Comparison of ENCODE assay signal across 9 cellular contexts in genomic region chr6:118186676-118187567, GRCh38.
A peak's percentile ranks its signal among the peaks of the same experiment; 100 is the strongest.
DNase-seq lines count a peak whose midpoint lies in the region; ATAC-seq and TF ChIP-seq lines count a peak whose summit lies in the region.
"Had no signal": no experiment of that assay in that cellular context is flagged by ENCODE, and none has a peak within 500 bp of the region (broad histone marks: within the 10 kb centered on the region; RNA-seq: fewer than 3 reads in every experiment).

No MANE protein-coding gene starts in this region.

- H3K9ac ChIP-seq in SK-N-SH (no peak overlapping the region), OCI-LY3 (ENCODE audit: low read length) (no peak overlapping the region)

- ATAC-seq in SK-N-SH treated with all-trans-retinoic acid at 6 μM for 48 hours: no peak
- no peak for ATAC-seq in right lobe of liver
- ATAC-seq: K562 had no signal

- H4K20me1 ChIP-seq in SK-N-SH (ENCODE audit: insufficient read depth): no peaks in the 10 kb centered on the region
- H4K20me1 ChIP-seq in OCI-LY3 (ENCODE audit: insufficient read depth, low read length): no peaks in the 10 kb centered on the region

- POLR2A ChIA-PET in SK-N-SH (lab: Yijun Ruan, JAX): no interaction called here
- POLR2A ChIA-PET in HEK293 (lab: Yijun Ruan, JAX): no interaction called here

- WGBS in SK-N-SH (ENCODE audit: low lambda C conversion rate): 16% methylated on average over 1 of the region's 1 CpG
- WGBS in sigmoid colon, 2 donors: 21 to 68% methylated on average over 1 of the region's 1 CpG
- 31% methylated on average over 1 of the region's 1 CpG for WGBS in right lobe of liver (ENCODE audit: insufficient coverage, low coverage, low lambda C conversion rate, missing lambda C conversion rate)

- no peaks in the 10 kb centered on the region; the same call in 1 of the 2 replicates for H3K27me3 ChIP-seq in SK-N-SH (ENCODE audit: insufficient read depth)
- no peaks in the 10 kb centered on the region for H3K27me3 ChIP-seq in OCI-LY3 (ENCODE audit: low read depth, low read length)
- H3K27me3 ChIP-seq in sigmoid colon: no peaks in the 10 kb centered on the region
- no peaks in the 10 kb centered on the region for H3K27me3 ChIP-seq in right lobe of liver

- H2AFZ ChIP-seq in SK-N-SH (ENCODE audit: low read depth) (no peak overlapping the region), OCI-LY3 (ENCODE audit: low read depth, low read length) (no peak overlapping the region)

- TF ChIP-seq POLR2A in sigmoid colon (IDR thresholded peaks at IDR 0.05) (no peak), right lobe of liver (IDR thresholded peaks at IDR 0.05) (no peak)

- TF ChIP-seq CTCF in SK-N-SH (IDR thresholded peaks at IDR 0.05) (no peak), HEK293 (tag by site-specific recombination; IDR thresholded peaks at IDR 0.05) (no peak), OCI-LY3 (IDR thresholded peaks at IDR 0.05; ENCODE audit: low read depth, low read length) (no peak), sigmoid colon (IDR thresholded peaks at IDR 0.05) (no peak), right lobe of liver (IDR thresholded peaks at IDR 0.05) (no peak)

- intact Hi-C loops in sigmoid colon (cut with DNase I) (no loop called here), right lobe of liver (cut with DNase I) (no loop called here)

- H3K9me3 ChIP-seq in SK-N-SH: no peaks in the 10 kb centered on the region
- H3K9me3 ChIP-seq in HEK293 (ENCODE audit: control insufficient read depth, insufficient read depth, low read depth, low read length): no peaks in the 10 kb centered on the region
- H3K9me3 ChIP-seq in OCI-LY3 (ENCODE audit: insufficient read depth, low read length): no peaks in the 10 kb centered on the region
- no peaks in the 10 kb centered on the region for H3K9me3 ChIP-seq in sigmoid colon
- no peaks in the 10 kb centered on the region for H3K9me3 ChIP-seq in right lobe of liver

- TF ChIP-seq EP300 in SK-N-SH (IDR thresholded peaks at IDR 0.05; ENCODE audit: borderline replicate concordance in 1 of 2, low read depth in 1 of 2, low read length in 1 of 2): no peak
- no peak for TF ChIP-seq EP300 in sigmoid colon (IDR thresholded peaks at IDR 0.05)

- DNase-seq in SK-N-SH (no peak), sigmoid colon (no peak), HT-29 (ENCODE audit: low spot score) (no peak), NCI-H2196 (lab: John Stamatoyannopoulos, UW; ENCODE audit: unreplicated experiment) (no peak), right lobe of liver (no peak)

- H3K36me3 ChIP-seq in SK-N-SH (replicated peaks in 1 of 2; ENCODE audit: control insufficient read depth in 1 of 2, insufficient read depth in 2 of 2, low read length in 1 of 2): no peaks in the 10 kb centered on the region
- H3K36me3 ChIP-seq in HEK293 (ENCODE audit: control insufficient read depth in 2 of 2, insufficient read depth in 1 of 2, low read length in 2 of 2): no peaks in the 10 kb centered on the region
- no peaks in the 10 kb centered on the region for H3K36me3 ChIP-seq in OCI-LY3 (replicated peaks; ENCODE audit: low read depth, low read length)
- H3K36me3 ChIP-seq in sigmoid colon: no peaks in the 10 kb centered on the region
- no peaks in the 10 kb centered on the region for H3K36me3 ChIP-seq in right lobe of liver

- CTCF ChIA-PET in SK-N-SH (lab: Yijun Ruan, JAX) (no interaction called here), HEK293 (lab: Yijun Ruan, JAX) (interaction anchor here (0.6 to 0.9 kb wide), 4 partner anchors 16 to 68 kb away, joined by 3 to 4 read pairs (median 3); no protein-coding TSS in a partner anchor)

- H3F3A ChIP-seq in SK-N-SH (replicated peaks; ENCODE audit: insufficient read depth): no peaks in the 10 kb centered on the region

- H3K9me2 ChIP-seq in SK-N-SH: no peaks in the 10 kb centered on the region

- H3K4me3 ChIP-seq in SK-N-SH (ENCODE audit: low read depth in 2 of 2, low read length in 1 of 2) (no peak overlapping the region), HEK293 (ENCODE audit: low read depth, low read length) (no peak overlapping the region), OCI-LY3 (ENCODE audit: low read length) (peak overlapping the region; percentile 31; the same call in 1 of the 2 replicates), sigmoid colon (no peak overlapping the region), right lobe of liver (no peak overlapping the region)
- H3K4me3 ChIP-seq: K562 had no signal

- H3K79me2 ChIP-seq in SK-N-SH (ENCODE audit: insufficient read depth) (no peaks in the 10 kb centered on the region), OCI-LY3 (ENCODE audit: low read length) (no peaks in the 10 kb centered on the region)

- H3K27ac ChIP-seq in SK-N-SH (ENCODE audit: low read depth in 2 of 2, low read length in 1 of 2) (no peak overlapping the region), HEK293 (ENCODE audit: extremely low read depth, low read depth, low read length) (no peak overlapping the region), OCI-LY3 (ENCODE audit: low read length) (peak overlapping the region; percentile 55), sigmoid colon (peak overlapping the region; percentile 2 to 66 (median 22)), right lobe of liver (no peak overlapping the region)

- H3K4me1 ChIP-seq in SK-N-SH (ENCODE audit: control insufficient read depth in 1 of 2, insufficient read depth in 2 of 2, low read depth in 1 of 2, low read length in 1 of 2): peaks cover 0 to 12% of the 10 kb centered on the region in 2 experiments; a peak in 2 of 4 replicates
- peaks cover 26% of the 10 kb centered on the region for H3K4me1 ChIP-seq in HEK293 (ENCODE audit: control insufficient read depth, insufficient read depth, low read length)
- peaks cover 21% of the 10 kb centered on the region for H3K4me1 ChIP-seq in OCI-LY3 (ENCODE audit: low read length)
- H3K4me1 ChIP-seq in sigmoid colon: peaks cover 0 to 17% (median 13%) of the 10 kb centered on the region in 4 donors
- H3K4me1 ChIP-seq in right lobe of liver: no peaks in the 10 kb centered on the region

- H3K4me2 ChIP-seq in SK-N-SH: no peak overlapping the region
- peak overlapping the region; percentile 51 for H3K4me2 ChIP-seq in OCI-LY3 (ENCODE audit: low read length)

- TF ChIP-seq RAD21 in SK-N-SH (IDR thresholded peaks at IDR 0.05; ENCODE audit: low read length): no peak

TF ChIP-seq in SK-N-SH treated with all-trans-retinoic acid at 6 μM for 48 hours, 23 proteins besides CTCF, POLR2A, EP300 and RAD21:
- TF ChIP-seq ISL1 (CRISPR knock-in tag; IDR thresholded peaks at IDR 0.05): peak; percentile 58
- no peak for TF ChIP-seq GLIS3 (CRISPR knock-in tag; IDR thresholded peaks at IDR 0.05)

TF ChIP-seq in SK-N-SH, 30 proteins besides CTCF, POLR2A, EP300 and RAD21:
- no peak for TF ChIP-seq POLR2AphosphoS5 (IDR thresholded peaks at IDR 0.05; ENCODE audit: low read depth, low read length)
- no peak for TF ChIP-seq TEAD4 (IDR thresholded peaks at IDR 0.05; ENCODE audit: borderline replicate concordance, insufficient read depth)
- TF ChIP-seq RXRA (IDR thresholded peaks at IDR 0.05; ENCODE audit: borderline replicate concordance, low read depth): no peak
- no peak for TF ChIP-seq RFX5 (IDR thresholded peaks at IDR 0.05; ENCODE audit: low read length)

TF ChIP-seq in HEK293, 187 proteins besides CTCF, POLR2A, EP300 and RAD21:
- TF ChIP-seq, protein P1, sequence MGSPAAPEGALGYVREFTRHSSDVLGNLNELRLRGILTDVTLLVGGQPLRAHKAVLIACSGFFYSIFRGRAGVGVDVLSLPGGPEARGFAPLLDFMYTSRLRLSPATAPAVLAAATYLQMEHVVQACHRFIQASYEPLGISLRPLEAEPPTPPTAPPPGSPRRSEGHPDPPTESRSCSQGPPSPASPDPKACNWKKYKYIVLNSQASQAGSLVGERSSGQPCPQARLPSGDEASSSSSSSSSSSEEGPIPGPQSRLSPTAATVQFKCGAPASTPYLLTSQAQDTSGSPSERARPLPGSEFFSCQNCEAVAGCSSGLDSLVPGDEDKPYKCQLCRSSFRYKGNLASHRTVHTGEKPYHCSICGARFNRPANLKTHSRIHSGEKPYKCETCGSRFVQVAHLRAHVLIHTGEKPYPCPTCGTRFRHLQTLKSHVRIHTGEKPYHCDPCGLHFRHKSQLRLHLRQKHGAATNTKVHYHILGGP (tag by site-specific recombination; IDR thresholded peaks at IDR 0.05): peak; percentile 68; the same call in 1 of the 2 replicates
- TF ChIP-seq ZSCAN4 (tag by site-specific recombination; IDR thresholded peaks at IDR 0.05): no peak
- TF ChIP-seq ZNF514 (tag by site-specific recombination; IDR thresholded peaks at IDR 0.05): no peak
- TF ChIP-seq ZFP69B (tag by site-specific recombination; IDR thresholded peaks at IDR 0.05): no peak

Comparison
In these comparisons a context has a peak if more than half of its experiments do, and no peak if none do; other contexts are left out.
1. H3K27ac ChIP-seq: peak in OCI-LY3 (single experiment) and sigmoid colon (4 of 4); none in SK-N-SH (0 of 2), HEK293 (single experiment) and right lobe of liver (0 of 3).